Comparison of ENCODE assay signal across 32 cellular contexts in the genomic region with DNA sequence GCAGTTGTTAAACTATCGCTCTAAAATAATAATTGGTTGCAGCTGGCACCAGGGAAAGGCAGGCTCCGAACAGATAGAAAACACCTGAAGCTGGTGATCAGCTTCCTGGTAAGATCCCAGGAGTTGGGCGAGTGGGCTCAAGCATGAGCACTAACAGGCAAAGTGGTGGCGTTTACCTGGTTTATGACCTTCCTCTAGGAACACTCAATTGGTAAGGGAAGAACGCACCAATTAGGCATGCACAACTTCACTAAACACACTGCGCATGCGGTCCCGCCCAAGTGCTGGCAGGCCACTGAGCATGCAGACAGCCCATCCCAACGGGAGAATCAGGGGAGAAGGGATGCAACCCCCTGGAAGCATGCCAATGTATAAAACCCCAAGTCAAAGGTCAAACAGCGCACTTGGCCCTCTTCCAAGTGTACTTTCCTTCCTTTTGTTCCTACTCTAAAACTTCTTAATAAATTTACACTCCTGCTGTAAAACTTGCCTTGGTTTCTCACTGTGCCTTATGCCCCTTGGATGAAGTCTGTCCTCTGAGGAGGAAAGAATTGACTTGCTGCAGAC.
A peak's percentile ranks its signal among the peaks of the same experiment; 100 is the strongest.
DNase-seq lines count a peak whose midpoint lies in the region; ATAC-seq, FAIRE-seq and TF ChIP-seq lines count a peak whose summit lies in the region.
"Had no signal": no experiment of that assay in that cellular context is flagged by ENCODE, and none has a peak within 500 bp of the region (broad histone marks: within the 10 kb centered on the region; RNA-seq: fewer than 3 reads in every experiment).

No MANE protein-coding gene starts in this region.

- H3K27ac ChIP-seq in small intestine (ENCODE audit: low read depth in 1 of 2, low read length in 1 of 2): peak overlapping the region; percentile 50 to 70
- H3K27ac ChIP-seq in ascending aorta: no peak overlapping the region
- H3K27ac ChIP-seq: GM23248, lower lobe of right lung, PC-9 had no signal

- H3K9me3 ChIP-seq in small intestine (ENCODE audit: control insufficient read depth, low read depth) (no peaks in the 10 kb centered on the region), ascending aorta (no peaks in the 10 kb centered on the region)
- H3K9me3 ChIP-seq: lower lobe of right lung had no signal

- H3K36me3 Mint-ChIP-seq in WTC11: no peaks in the 10 kb centered on the region
- H3K36me3 Mint-ChIP-seq: activated naive CD4-positive, alpha-beta T cell treated with anti-CD3 and anti-CD28 coated beads, Interleukin-2, amount 50 U/mL, for 24 hours had no signal

- peaks cover 32% of the 10 kb centered on the region for H3K4me1 Mint-ChIP-seq in WTC11

- no peak for FAIRE-seq in small intestine (lab: Jason Lieb, UNC)
- FAIRE-seq: frontal cortex, GM18507, GM19239 had no signal

- no peaks in the 10 kb centered on the region for H3K36me3 ChIP-seq in small intestine (ENCODE audit: control insufficient read depth in 2 of 2, insufficient read depth in 2 of 2, low read length in 2 of 2)
- H3K36me3 ChIP-seq in ascending aorta: no peaks in the 10 kb centered on the region
- H3K36me3 ChIP-seq: lower lobe of right lung had no signal

- CTCF ChIA-PET in WTC11 (lab: Charles Lee): interaction anchor here (1.1 to 1.2 kb wide), 4 partner anchors 22 to 80 kb away, joined by 3 to 6 read pairs (median 4); no protein-coding TSS in a partner anchor

- POLR2A ChIA-PET in WTC11 (lab: Charles Lee): interaction anchor here (0.7 kb wide), 1 partner anchor 22 kb away, joined by 3 read pairs; no protein-coding TSS in a partner anchor

- H3K27me3 ChIP-seq in small intestine (ENCODE audit: control insufficient read depth in 2 of 2, insufficient read depth in 2 of 2, low read length in 2 of 2): no peaks in the 10 kb centered on the region
- no peaks in the 10 kb centered on the region for H3K27me3 ChIP-seq in ascending aorta

- WGBS in small intestine, 3 donors: 10 to 46% (median 35%) methylated on average over 10 of the region's 10 CpGs

- H3K27ac Mint-ChIP-seq in WTC11: no peak overlapping the region
- H3K27ac Mint-ChIP-seq: activated CD4-positive, alpha-beta T cell treated with anti-CD3 and anti-CD28 coated beads for 36 hours; activated CD8-positive, alpha-beta T cell treated with anti-CD3 and anti-CD28 coated beads for 36 hours; activated naive CD4-positive, alpha-beta T cell treated with anti-CD3 and anti-CD28 coated beads, Interleukin-2, amount 50 U/mL, for 24 hours; activated T-helper 17 cell treated with anti-CD3 and anti-CD28 coated beads, Interleukin-2, amount 50 U/mL, for 72 hours; HFFc6; natural killer cell treated with Interleukin-12 subunit alpha and Interleukin-12 subunit beta and Interleukin-15 and Interleukin-18, amount 100 ng/mL, for 72 hours had no signal

- H3K27me3 Mint-ChIP-seq in WTC11 (ENCODE audit: low read depth): no peaks in the 10 kb centered on the region
- H3K27me3 Mint-ChIP-seq: activated naive CD4-positive, alpha-beta T cell treated with anti-CD3 and anti-CD28 coated beads, Interleukin-2, amount 50 U/mL, for 24 hours had no signal

- H3K4me1 ChIP-seq in small intestine (ENCODE audit: control insufficient read depth in 2 of 2, insufficient read depth in 1 of 2, low read depth in 1 of 2, low read length in 1 of 2): peaks cover 0 to 2% of the 10 kb centered on the region in 2 donors
- H3K4me1 ChIP-seq in ascending aorta: no peaks in the 10 kb centered on the region

- TF ChIP-seq CTCF in WTC11 (IDR thresholded peaks at IDR 0.05) (no peak), ascending aorta (IDR thresholded peaks at IDR 0.05) (no peak)

- ATAC-seq in WTC11 (peak; percentile 34; the same call in 1 of the 2 replicates), HG03457 (IDR thresholded peaks at IDR 0.05; ENCODE audit: unreplicated experiment) (no peak)
- ATAC-seq: activated CD4-positive, alpha-beta T cell treated with anti-CD3 and anti-CD28 coated beads for 36 hours; activated CD8-positive, alpha-beta T cell treated with anti-CD3 and anti-CD28 coated beads for 36 hours; activated T-helper 17 cell treated with anti-CD3 and anti-CD28 coated beads, Interleukin-2, amount 50 U/mL, for 72 hours; lower lobe of right lung; natural killer cell treated with Interleukin-12 subunit alpha and Interleukin-12 subunit beta and Interleukin-15 and Interleukin-18, amount 100 ng/mL, for 72 hours had no signal

- 0 out of 2 replicates have a peak, but pooled peaks cover 2% of the 10 kb centered on the region for H3K9me3 Mint-ChIP-seq in WTC11
- H3K9me3 Mint-ChIP-seq: activated CD8-positive, alpha-beta T cell treated with anti-CD3 and anti-CD28 coated beads for 36 hours; activated naive CD4-positive, alpha-beta T cell treated with anti-CD3 and anti-CD28 coated beads, Interleukin-2, amount 50 U/mL, for 24 hours; activated T-helper 17 cell treated with anti-CD3 and anti-CD28 coated beads, Interleukin-2, amount 50 U/mL, for 72 hours; HFFc6; natural killer cell treated with Interleukin-12 subunit alpha and Interleukin-12 subunit beta and Interleukin-15 and Interleukin-18, amount 100 ng/mL, for 72 hours had no signal

- H3K4me3 ChIP-seq in small intestine (ENCODE audit: low read depth in 1 of 2, low read length in 2 of 2) (peak overlapping the region in 1 of 2 donors; percentile 13), ascending aorta (no peak overlapping the region)
- H3K4me3 ChIP-seq: GM23248, lower lobe of right lung, PC-9 had no signal

- intact Hi-C loops in ascending aorta (cut with DNase I): no loop called here

- H3K4me3 Mint-ChIP-seq in WTC11: no peak overlapping the region
- H3K4me3 Mint-ChIP-seq: activated CD4-positive, alpha-beta T cell treated with anti-CD3 and anti-CD28 coated beads for 36 hours; activated CD8-positive, alpha-beta T cell treated with anti-CD3 and anti-CD28 coated beads for 36 hours; activated naive CD4-positive, alpha-beta T cell treated with anti-CD3 and anti-CD28 coated beads, Interleukin-2, amount 50 U/mL, for 24 hours; activated T-helper 17 cell treated with anti-CD3 and anti-CD28 coated beads, Interleukin-2, amount 50 U/mL, for 72 hours; HFFc6; natural killer cell treated with Interleukin-12 subunit alpha and Interleukin-12 subunit beta and Interleukin-15 and Interleukin-18, amount 100 ng/mL, for 72 hours had no signal

- DNase-seq in DMS53 (lab: John Stamatoyannopoulos, UW) (peak; percentile 30), DMS53 treated with DMSO at 0.1 percent for 48 hours (lab: John Stamatoyannopoulos, UW; ENCODE audit: unreplicated experiment) (no peak), LoVo (ENCODE audit: low spot score) (peak; percentile 91), WTC11 (ENCODE audit: low spot score) (no peak), small intestine (peak; percentile 97), SIG-M5 treated with dmso at 0.1 percent for 504 hours (lab: John Stamatoyannopoulos, UW; ENCODE audit: unreplicated experiment) (no peak), ascending aorta (ENCODE audit: low spot score in 2 of 2) (no peak)
- DNase-seq: 8988T; activated CD4-positive, alpha-beta T cell treated with anti-CD3 and anti-CD28 coated beads for 36 hours; activated CD8-positive, alpha-beta memory T cell treated with anti-CD3 and anti-CD28 coated beads, Interleukin-2, amount 50 U/mL, for 48 hours; activated CD8-positive, alpha-beta T cell treated with anti-CD3 and anti-CD28 coated beads for 36 hours; amygdala; EL; GM23248; HFFc6; Karpas-422; kidney glomerular epithelial cell; lower lobe of right lung; NCI-H1417 treated with DMSO at 0.1 percent for 48 hours; NCI-H510A treated with DMSO at 0.1 percent for 48 hours; occipital lobe; PC-9; Right ventricle myocardium superior; stimulated activated CD4-positive, alpha-beta T cell treated with anti-CD3 and anti-CD28 coated beads, Interleukin-4, amount 100 ng/mL, for 24 hours; T-helper 9 cell had no signal

TF ChIP-seq in WTC11, 78 proteins besides CTCF, POLR2A, EP300 and RAD21 (continues in another document):
- TF ChIP-seq MXD4 (CRISPR knock-in tag; IDR thresholded peaks at IDR 0.05; ENCODE audit: borderline replicate concordance): no peak
- TF ChIP-seq TEAD1 (CRISPR knock-in tag; IDR thresholded peaks at IDR 0.05): no peak
- no peak for TF ChIP-seq ZNF423 (CRISPR knock-in tag; IDR thresholded peaks at IDR 0.05)
- TF ChIP-seq, protein P1, sequence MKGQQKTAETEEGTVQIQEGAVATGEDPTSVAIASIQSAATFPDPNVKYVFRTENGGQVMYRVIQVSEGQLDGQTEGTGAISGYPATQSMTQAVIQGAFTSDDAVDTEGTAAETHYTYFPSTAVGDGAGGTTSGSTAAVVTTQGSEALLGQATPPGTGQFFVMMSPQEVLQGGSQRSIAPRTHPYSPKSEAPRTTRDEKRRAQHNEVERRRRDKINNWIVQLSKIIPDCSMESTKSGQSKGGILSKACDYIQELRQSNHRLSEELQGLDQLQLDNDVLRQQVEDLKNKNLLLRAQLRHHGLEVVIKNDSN (CRISPR knock-in tag; IDR thresholded peaks at IDR 0.05): no peak
- TF ChIP-seq EMX1 (CRISPR knock-in tag; IDR thresholded peaks at IDR 0.05): no peak
- TF ChIP-seq, protein P2, sequence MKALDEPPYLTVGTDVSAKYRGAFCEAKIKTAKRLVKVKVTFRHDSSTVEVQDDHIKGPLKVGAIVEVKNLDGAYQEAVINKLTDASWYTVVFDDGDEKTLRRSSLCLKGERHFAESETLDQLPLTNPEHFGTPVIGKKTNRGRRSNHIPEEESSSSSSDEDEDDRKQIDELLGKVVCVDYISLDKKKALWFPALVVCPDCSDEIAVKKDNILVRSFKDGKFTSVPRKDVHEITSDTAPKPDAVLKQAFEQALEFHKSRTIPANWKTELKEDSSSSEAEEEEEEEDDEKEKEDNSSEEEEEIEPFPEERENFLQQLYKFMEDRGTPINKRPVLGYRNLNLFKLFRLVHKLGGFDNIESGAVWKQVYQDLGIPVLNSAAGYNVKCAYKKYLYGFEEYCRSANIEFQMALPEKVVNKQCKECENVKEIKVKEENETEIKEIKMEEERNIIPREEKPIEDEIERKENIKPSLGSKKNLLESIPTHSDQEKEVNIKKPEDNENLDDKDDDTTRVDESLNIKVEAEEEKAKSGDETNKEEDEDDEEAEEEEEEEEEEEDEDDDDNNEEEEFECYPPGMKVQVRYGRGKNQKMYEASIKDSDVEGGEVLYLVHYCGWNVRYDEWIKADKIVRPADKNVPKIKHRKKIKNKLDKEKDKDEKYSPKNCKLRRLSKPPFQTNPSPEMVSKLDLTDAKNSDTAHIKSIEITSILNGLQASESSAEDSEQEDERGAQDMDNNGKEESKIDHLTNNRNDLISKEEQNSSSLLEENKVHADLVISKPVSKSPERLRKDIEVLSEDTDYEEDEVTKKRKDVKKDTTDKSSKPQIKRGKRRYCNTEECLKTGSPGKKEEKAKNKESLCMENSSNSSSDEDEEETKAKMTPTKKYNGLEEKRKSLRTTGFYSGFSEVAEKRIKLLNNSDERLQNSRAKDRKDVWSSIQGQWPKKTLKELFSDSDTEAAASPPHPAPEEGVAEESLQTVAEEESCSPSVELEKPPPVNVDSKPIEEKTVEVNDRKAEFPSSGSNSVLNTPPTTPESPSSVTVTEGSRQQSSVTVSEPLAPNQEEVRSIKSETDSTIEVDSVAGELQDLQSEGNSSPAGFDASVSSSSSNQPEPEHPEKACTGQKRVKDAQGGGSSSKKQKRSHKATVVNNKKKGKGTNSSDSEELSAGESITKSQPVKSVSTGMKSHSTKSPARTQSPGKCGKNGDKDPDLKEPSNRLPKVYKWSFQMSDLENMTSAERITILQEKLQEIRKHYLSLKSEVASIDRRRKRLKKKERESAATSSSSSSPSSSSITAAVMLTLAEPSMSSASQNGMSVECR (CRISPR knock-in tag; IDR thresholded peaks at IDR 0.05; ENCODE audit: borderline replicate concordance): no peak

Comparison
In these comparisons a context has a peak if more than half of its experiments do, and no peak if none do; other contexts are left out.
1. DNase-seq: peak in DMS53 (single experiment), LoVo (single experiment) and small intestine (single experiment); none in DMS53 treated with DMSO at 0.1 percent for 48 hours (single experiment), WTC11 (single experiment), SIG-M5 treated with dmso at 0.1 percent for 504 hours (single experiment) and ascending aorta (0 of 2).
2. H3K27ac ChIP-seq: peak in small intestine (2 of 2); none in ascending aorta (0 of 2).